In the genomic region with DNA sequence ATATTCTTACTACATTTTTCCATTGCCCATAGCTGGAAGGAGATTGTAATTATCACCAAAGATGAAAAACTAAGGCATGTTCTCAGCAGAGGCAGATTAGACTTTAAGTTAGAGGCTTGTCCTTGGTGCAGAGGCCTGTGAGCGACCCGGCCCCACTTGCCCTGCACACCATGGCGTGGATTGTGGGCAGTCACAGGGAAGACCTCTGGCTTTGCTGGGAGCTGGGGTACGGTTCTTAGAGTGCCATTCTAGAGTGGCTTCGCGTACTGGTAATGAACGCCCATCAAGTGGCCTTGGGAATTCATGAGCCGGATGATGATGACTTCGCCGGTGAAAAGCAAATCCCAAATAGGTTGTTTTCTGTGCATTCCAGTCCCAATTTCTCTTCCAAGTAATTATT, we compare ENCODE assay signal across 18 cellular contexts.
DNase-seq lines count a peak whose midpoint lies in the region; ATAC-seq and TF ChIP-seq lines count a peak whose summit lies in the region.
"Had no signal": no experiment of that assay in that cellular context is flagged by ENCODE, and none has a peak within 500 bp of the region (broad histone marks: within the 10 kb centered on the region; RNA-seq: fewer than 3 reads in every experiment).

No MANE protein-coding gene starts in this region.

- TF ChIP-seq CTCF in coronary artery (IDR thresholded peaks at IDR 0.05): no peak
- no peak for TF ChIP-seq CTCF in spleen (IDR thresholded peaks at IDR 0.05 in 8 of 11, conservative IDR thresholded peaks at IDR 0.05 in 3 of 11)
- no peak for TF ChIP-seq CTCF in tibial artery (IDR thresholded peaks at IDR 0.05)

- H3K36me3 Mint-ChIP-seq in activated T-cell treated with anti-CD3 and anti-CD28 coated beads, Interleukin-2, amount 50 U/mL, for 24 hours (ENCODE audit: low read depth): peaks cover 8% of the 10 kb centered on the region
- H3K36me3 Mint-ChIP-seq in activated T-cell treated with anti-CD3 and anti-CD28 coated beads, Interleukin-2, amount 50 U/mL, for 72 hours (ENCODE audit: insufficient read depth in 2 of 2): peaks cover 3 to 13% of the 10 kb centered on the region in 2 donors

- H3K36me3 ChIP-seq in KOPT-K1 (ENCODE audit: insufficient read depth, low read length) (no peaks in the 10 kb centered on the region), spleen (no peaks in the 10 kb centered on the region), tibial artery (peaks cover 0 to 6% (median 0%) of the 10 kb centered on the region in 3 donors)

- no peaks in the 10 kb centered on the region for H3K9me3 ChIP-seq in KOPT-K1 (ENCODE audit: insufficient read depth, low read length, poor library complexity, severe bottlenecking)
- peaks cover 0 to 8% (median 0%) of the 10 kb centered on the region in 8 donors for H3K9me3 ChIP-seq in spleen
- H3K9me3 ChIP-seq in tibial artery: peaks cover 0 to 6% (median 0%) of the 10 kb centered on the region in 3 donors

- 70 to 95% (median 85%) methylated on average over 10 of the region's 10 CpGs for WGBS in spleen, 5 donors

- peaks cover 0 to 30% (median 9%) of the 10 kb centered on the region in 6 donors for H3K4me1 ChIP-seq in spleen
- no peaks in the 10 kb centered on the region for H3K4me1 ChIP-seq in tibial artery

- H3K27ac Mint-ChIP-seq in activated T-cell treated with anti-CD3 and anti-CD28 coated beads, Interleukin-2, amount 50 U/mL, for 24 hours: peak overlapping the region; percentile 76
- no peak overlapping the region for H3K27ac Mint-ChIP-seq in activated T-cell treated with anti-CD3 and anti-CD28 coated beads, Interleukin-2, amount 50 U/mL, for 72 hours
- H3K27ac Mint-ChIP-seq: B cell had no signal

- no peak for ATAC-seq in activated T-cell treated with anti-CD3 and anti-CD28 coated beads, Interleukin-2, amount 50 U/mL, for 72 hours (replicated peaks in 1 of 2)
- ATAC-seq: K562 had no signal

- intact Hi-C loops in spleen (cut with DNase I; ENCODE audit: low total_unique reads) (no loop called here), tibial artery (cut with DNase I; ENCODE audit: low total_unique reads) (no loop called here)

- H3K4me3 Mint-ChIP-seq in activated T-cell treated with anti-CD3 and anti-CD28 coated beads, Interleukin-2, amount 50 U/mL, for 24 hours: no peak overlapping the region
- H3K4me3 Mint-ChIP-seq in activated T-cell treated with anti-CD3 and anti-CD28 coated beads, Interleukin-2, amount 50 U/mL, for 72 hours: no peak overlapping the region
- H3K4me3 Mint-ChIP-seq: B cell had no signal

- no peak for TF ChIP-seq POLR2A in spleen (IDR thresholded peaks at IDR 0.05)

- no peak for DNase-seq in activated T-cell treated with anti-CD3 and anti-CD28 coated beads, Interleukin-2, amount 50 U/mL, for 24 hours
- DNase-seq in activated T-cell treated with anti-CD3 and anti-CD28 coated beads, Interleukin-2, amount 50 U/mL, for 72 hours: no peak
- DNase-seq in coronary artery (ENCODE audit: low spot score) (peak; percentile 68), spleen (no peak), EL (no peak), DMS53 treated with DMSO at 0.1 percent for 48 hours (lab: John Stamatoyannopoulos, UW; ENCODE audit: unreplicated experiment) (no peak), tibial artery (no peak)
- DNase-seq: DMS153, MV-4-11, NCI-H1694 treated with DMSO at 0.1 percent for 48 hours, NCI-H226, NCI-H524, PC-9, SIG-M5 had no signal

- peaks cover 62% of the 10 kb centered on the region for H3K4me1 Mint-ChIP-seq in activated T-cell treated with anti-CD3 and anti-CD28 coated beads, Interleukin-2, amount 50 U/mL, for 24 hours (ENCODE audit: low read depth)
- peaks cover 63% of the 10 kb centered on the region for H3K4me1 Mint-ChIP-seq in activated T-cell treated with anti-CD3 and anti-CD28 coated beads, Interleukin-2, amount 50 U/mL, for 72 hours (ENCODE audit: low read depth)
- H3K4me1 Mint-ChIP-seq: B cell had no signal

- H3K9me3 Mint-ChIP-seq in activated T-cell treated with anti-CD3 and anti-CD28 coated beads, Interleukin-2, amount 50 U/mL, for 24 hours: peaks cover 3% of the 10 kb centered on the region
- peaks cover 4 to 5% of the 10 kb centered on the region in 2 donors for H3K9me3 Mint-ChIP-seq in activated T-cell treated with anti-CD3 and anti-CD28 coated beads, Interleukin-2, amount 50 U/mL, for 72 hours

- H3K27me3 ChIP-seq in spleen (replicated peaks in 1 of 7) (no peaks in the 10 kb centered on the region), tibial artery (no peaks in the 10 kb centered on the region)

- H3K27ac ChIP-seq in KOPT-K1 (ENCODE audit: low read depth, low read length, poor library complexity, severe bottlenecking): peak overlapping the region; percentile 92
- no peak overlapping the region for H3K27ac ChIP-seq in coronary artery
- peak overlapping the region in 6 of 8 donors; percentile 30 to 56 (median 40) for H3K27ac ChIP-seq in spleen
- no peak overlapping the region for H3K27ac ChIP-seq in tibial artery
- H3K27ac ChIP-seq: PC-9, RWPE1 had no signal

- no peaks in the 10 kb centered on the region for H3K27me3 Mint-ChIP-seq in activated T-cell treated with anti-CD3 and anti-CD28 coated beads, Interleukin-2, amount 50 U/mL, for 24 hours
- H3K27me3 Mint-ChIP-seq in activated T-cell treated with anti-CD3 and anti-CD28 coated beads, Interleukin-2, amount 50 U/mL, for 72 hours (ENCODE audit: low read depth): no peaks in the 10 kb centered on the region

- H3K4me3 ChIP-seq in coronary artery: no peak overlapping the region
- H3K4me3 ChIP-seq in spleen: no peak overlapping the region
- H3K4me3 ChIP-seq in tibial artery: no peak overlapping the region
- H3K4me3 ChIP-seq: K562, PC-9 had no signal

Comparison
In these comparisons a context has a peak if more than half of its experiments do, and no peak if none do; other contexts are left out.
1. H3K27ac ChIP-seq: peak in KOPT-K1 (single experiment) and spleen (6 of 8); none in coronary artery (0 of 2) and tibial artery (0 of 2).